Comparison of ENCODE assay signal across 13 cellular contexts in genomic region chrX:46582325-46582724, GRCh38. TPM values are rescaled to one million over a fixed set of nuclear protein-coding genes. Genes with fewer than 3 reads are reported as not detected.
DNase-seq lines count a peak whose midpoint lies in the region; ATAC-seq and TF ChIP-seq lines count a peak whose summit lies in the region.
"Had no signal": no experiment of that assay in that cellular context is flagged by ENCODE, and none has a peak within 500 bp of the region (broad histone marks: within the 10 kb centered on the region; RNA-seq: fewer than 3 reads in every experiment).

No MANE protein-coding gene starts in this region.

- no peak for ATAC-seq in HG02759 (IDR thresholded peaks at IDR 0.05; ENCODE audit: unreplicated experiment)

- peaks cover 34% of the 10 kb centered on the region for H3K4me1 Mint-ChIP-seq in activated T-cell treated with anti-CD3 and anti-CD28 coated beads, Interleukin-2, amount 50 U/mL, for 24 hours (ENCODE audit: low read depth)

- peaks cover 16% of the 10 kb centered on the region for H3K36me3 Mint-ChIP-seq in activated T-cell treated with anti-CD3 and anti-CD28 coated beads, Interleukin-2, amount 50 U/mL, for 24 hours (ENCODE audit: low read depth)

- WGBS in ovary, 3 donors, result 31 to 49% (median 37%) methylated on average over 3 of the region's 3 CpGs

- no peaks in the 10 kb centered on the region for H3K4me1 ChIP-seq in ovary (ENCODE audit: insufficient read depth)

- no peak for TF ChIP-seq EP300 in ovary (IDR thresholded peaks at IDR 0.05)

- no peaks in the 10 kb centered on the region for H3K27me3 ChIP-seq in ovary

- intact Hi-C loops in ovary (cut with DNase I), result no loop called here

- H3K4me3 Mint-ChIP-seq in activated T-cell treated with anti-CD3 and anti-CD28 coated beads, Interleukin-2, amount 50 U/mL, for 24 hours, result no peak overlapping the region
- H3K4me3 Mint-ChIP-seq: activated CD4-positive, alpha-beta memory T cell treated with anti-CD3 and anti-CD28 coated beads, Interleukin-2, amount 10 ng/mL, durations not matched to agents 7 days and 5 days; B cell had no signal

- TF ChIP-seq POLR2A in ovary (IDR thresholded peaks at IDR 0.05), result no peak

- H3K36me3 ChIP-seq in ovary, result no peaks in the 10 kb centered on the region

- no peaks in the 10 kb centered on the region for H3K9me3 Mint-ChIP-seq in activated T-cell treated with anti-CD3 and anti-CD28 coated beads, Interleukin-2, amount 50 U/mL, for 24 hours
- H3K9me3 Mint-ChIP-seq: activated CD4-positive, alpha-beta memory T cell treated with anti-CD3 and anti-CD28 coated beads, Interleukin-2, amount 10 ng/mL, durations not matched to agents 7 days and 5 days had no signal

- TF ChIP-seq CTCF in choroid plexus epithelial cell (conservative IDR thresholded peaks at IDR 0.05; ENCODE audit: low read depth, low read length), result no peak
- no peak for TF ChIP-seq CTCF in ovary (IDR thresholded peaks at IDR 0.05)

- peaks cover 31% of the 10 kb centered on the region for H3K27me3 Mint-ChIP-seq in activated T-cell treated with anti-CD3 and anti-CD28 coated beads, Interleukin-2, amount 50 U/mL, for 24 hours
- H3K27me3 Mint-ChIP-seq: activated CD4-positive, alpha-beta memory T cell treated with anti-CD3 and anti-CD28 coated beads, Interleukin-2, amount 10 ng/mL, durations not matched to agents 7 days and 5 days; B cell had no signal

- no peak overlapping the region for H3K27ac Mint-ChIP-seq in activated T-cell treated with anti-CD3 and anti-CD28 coated beads, Interleukin-2, amount 50 U/mL, for 24 hours
- H3K27ac Mint-ChIP-seq: activated CD4-positive, alpha-beta memory T cell treated with anti-CD3 and anti-CD28 coated beads, Interleukin-2, amount 10 ng/mL, durations not matched to agents 7 days and 5 days; B cell had no signal

- in situ Hi-C loops in ACHN (cut with HindIII; ENCODE audit: low pct_ligation_motif_present, low pct_unique_long_range_greater_than_20kb, low sequenced_read_pairs), result no loop called here

- no peaks in the 10 kb centered on the region for H3K9me3 ChIP-seq in ovary

- DNase-seq in ACHN, result peak; percentile 34
- DNase-seq in NCI-H226, result peak; percentile 77
- DNase-seq in choroid plexus epithelial cell (ENCODE audit: low read depth), result peak; percentile 48
- DNase-seq in lung microvascular endothelial cell (ENCODE audit: low read depth in 2 of 2), result peak; percentile 45 to 57
- no peak for DNase-seq in activated T-cell treated with anti-CD3 and anti-CD28 coated beads, Interleukin-2, amount 50 U/mL, for 24 hours
- no peak for DNase-seq in ovary
- DNase-seq in DMS53 (lab: John Stamatoyannopoulos, UW), result no peak
- DNase-seq: activated CD4-positive, alpha-beta memory T cell treated with anti-CD3 and anti-CD28 coated beads, Interleukin-2, amount 10 ng/mL, durations not matched to agents 7 days and 5 days; activated naive CD4-positive, alpha-beta T cell treated with anti-CD3 and anti-CD28 coated beads, Interleukin-2, amount 50 U/mL, for 16 hours; Karpas-422; NCI-H2171 had no signal

- H3K4me3 ChIP-seq in choroid plexus epithelial cell (ENCODE audit: low read depth, low read length), result no peak overlapping the region
- no peak overlapping the region for H3K4me3 ChIP-seq in ovary

- H3K27ac ChIP-seq in ovary, result peak overlapping the region in 1 of 2 donors; percentile 23

RNA-seq across cellular contexts. Expression of gene CHST7, which starts 8.8 kb away (rescaled TPM):
- total RNA-seq in lung microvascular endothelial cell (24.2 and 34.5 TPM in 2 replicates), ovary (100 to 1,000 TPM in 1 of 7 donors, 10 to 100 TPM in 5, 1 to 10 TPM in 1; 5.9 to 144 (median 33.8) TPM)
- polyA plus RNA-seq in ovary, result 10 to 100 TPM; 24.8 to 25.1 TPM

RNA-seq across cellular contexts. Expression of gene ZNF674, which starts 37.1 kb away (rescaled TPM):
- total RNA-seq in lung microvascular endothelial cell (3.1 and 4.0 TPM in 2 replicates), ovary (10 to 100 TPM in 1 of 7 donors, 1 to 10 TPM in 6; 2.8 to 11.5 (median 3.8) TPM)
- polyA plus RNA-seq in ovary, result 1 to 10 TPM; 1.6 to 2.8 TPM

Comparison
In these comparisons a context has a peak if more than half of its experiments do, and no peak if none do; other contexts are left out.
1. DNase-seq: peak in ACHN (single experiment), NCI-H226 (single experiment), choroid plexus epithelial cell (single experiment) and lung microvascular endothelial cell (2 of 2); none in activated T-cell treated with anti-CD3 and anti-CD28 coated beads, Interleukin-2, amount 50 U/mL, for 24 hours (single experiment), ovary (0 of 5) and DMS53 (single experiment).